Comparison of ENCODE assay signal across 22 cellular contexts in genomic region chr18:27942706-27943105, GRCh38.
DNase-seq lines count a peak whose midpoint lies in the region; FAIRE-seq and TF ChIP-seq lines count a peak whose summit lies in the region.
"Had no signal": no experiment of that assay in that cellular context is flagged by ENCODE, and none has a peak within 500 bp of the region (broad histone marks: within the 10 kb centered on the region; RNA-seq: fewer than 3 reads in every experiment).

No MANE protein-coding gene starts in this region.

- H3K27ac ChIP-seq in brain microvascular endothelial cell: no peak overlapping the region
- H3K27ac ChIP-seq in keratinocyte (ENCODE audit: control insufficient read depth, insufficient read depth, low read length): no peak overlapping the region
- H3K27ac ChIP-seq: ascending aorta, dorsolateral prefrontal cortex, esophagus muscularis mucosa, ovary, thoracic aorta had no signal

- H4K20me1 ChIP-seq in keratinocyte (ENCODE audit: control insufficient read depth, extremely low read depth, insufficient read depth, low read length): no peaks in the 10 kb centered on the region

- H3K36me3 ChIP-seq in brain microvascular endothelial cell (replicated peaks) (no peaks in the 10 kb centered on the region), keratinocyte (ENCODE audit: control insufficient read depth in 2 of 2, extremely low read depth in 1 of 2, insufficient read depth in 2 of 2, low read length in 2 of 2) (no peaks in the 10 kb centered on the region)
- H3K36me3 ChIP-seq: ascending aorta, esophagus muscularis mucosa, ovary, thoracic aorta had no signal

- DNase-seq in M059J (ENCODE audit: low read depth) (peak; percentile 85), brain microvascular endothelial cell (peak; percentile 69), keratinocyte (ENCODE audit: low read depth, low spot score) (no peak), NCI-H1048 (lab: John Stamatoyannopoulos, UW) (no peak), GM20000 (ENCODE audit: low spot score) (no peak), NCI-H1436 treated with DMSO at 0.1 percent for 48 hours (lab: John Stamatoyannopoulos, UW) (no peak)
- no peak for DNase-seq in activated effector memory CD4-positive, alpha-beta T cell treated with Interleukin-2 at 50 U/mL for 16 hours
- DNase-seq: activated CD4-positive, alpha-beta T cell treated with anti-CD3 and anti-CD28 coated beads for 4 hours; activated naive CD4-positive, alpha-beta T cell; C1 segment of cervical spinal cord; dorsolateral prefrontal cortex; NCI-H2107; NCI-H526; ovary; stimulated activated CD4-positive, alpha-beta T cell treated with anti-CD3 and anti-CD28 coated beads, Interleukin-4, amount 100 ng/mL, for 4 hours; stimulated activated CD8-positive, alpha-beta memory T cell treated with anti-CD3 and anti-CD28 coated beads, Interleukin-4, amount 100 ng/mL, for 48 hours; T1000 had no signal

- H3K9me1 ChIP-seq in keratinocyte (ENCODE audit: control insufficient read depth, extremely low read depth, insufficient read depth, low read length): no peaks in the 10 kb centered on the region

- no peaks in the 10 kb centered on the region for H3K9me3 ChIP-seq in keratinocyte (ENCODE audit: control insufficient read depth, low read depth, low read length)
- H3K9me3 ChIP-seq: ascending aorta, esophagus muscularis mucosa, ovary, thoracic aorta had no signal

- peak overlapping the region; percentile 52 for H2AFZ ChIP-seq in keratinocyte (ENCODE audit: control insufficient read depth, low read length)

- H3K79me2 ChIP-seq in keratinocyte (ENCODE audit: control insufficient read depth, insufficient read depth, low read length): no peaks in the 10 kb centered on the region

- TF ChIP-seq CTCF in brain microvascular endothelial cell (IDR thresholded peaks at IDR 0.05; ENCODE audit: low read depth, low read length, missing control alignments) (no peak), keratinocyte (optimal IDR thresholded peaks at IDR 0.05 in 1 of 3, IDR thresholded peaks at IDR 0.05 in 1 of 3, conservative IDR thresholded peaks at IDR 0.05 in 1 of 3; ENCODE audit: extremely low read depth in 1 of 3, insufficient read depth in 2 of 3, low read length in 3 of 3) (no peak), GM20000 (IDR thresholded peaks at IDR 0.05; ENCODE audit: extremely low read depth, missing control alignments) (no peak)

- dilution Hi-C loops in keratinocyte (cut with MboI; ENCODE audit: extremely low pct_ligation_motif_present, low sequenced_read_pairs): no loop called here

- H3K9ac ChIP-seq in keratinocyte (ENCODE audit: control insufficient read depth, extremely low read depth, insufficient read depth, low read length): no peak overlapping the region

- peak; percentile 69 for FAIRE-seq in keratinocyte (lab: Jason Lieb, UNC)
- FAIRE-seq: GM18507, H1 had no signal

- in situ Hi-C loops in brain microvascular endothelial cell (cut with HindIII; ENCODE audit: low pct_ligation_motif_present, low sequenced_read_pairs): no loop called here

- peaks cover 3% of the 10 kb centered on the region for H3K4me1 ChIP-seq in keratinocyte (ENCODE audit: control insufficient read depth, extremely low read depth, insufficient read depth, low read length)
- H3K4me1 ChIP-seq: ascending aorta, esophagus muscularis mucosa had no signal

- H3K27me3 ChIP-seq in brain microvascular endothelial cell (replicated peaks) (no peaks in the 10 kb centered on the region), keratinocyte (ENCODE audit: control insufficient read depth, extremely low read depth, insufficient read depth, low read length) (no peaks in the 10 kb centered on the region)
- H3K27me3 ChIP-seq: ascending aorta, dorsolateral prefrontal cortex, esophagus muscularis mucosa, ovary had no signal

- no peak overlapping the region for H3K4me2 ChIP-seq in keratinocyte (ENCODE audit: control insufficient read depth, extremely low read depth, insufficient read depth, low read depth, low read length)

- H3K4me3 ChIP-seq in brain microvascular endothelial cell (ENCODE audit: low read depth, low read length) (no peak overlapping the region), keratinocyte (ENCODE audit: control insufficient read depth in 2 of 3, extremely low read depth in 1 of 3, insufficient read depth in 2 of 3, low read depth in 1 of 3, low read length in 3 of 3) (no peak overlapping the region)
- H3K4me3 ChIP-seq: ascending aorta, dorsolateral prefrontal cortex, esophagus muscularis mucosa, ovary, thoracic aorta had no signal

Comparison
In these comparisons a context has a peak if more than half of its experiments do, and no peak if none do; other contexts are left out.
1. DNase-seq: peak in M059J (single experiment) and brain microvascular endothelial cell (single experiment); none in keratinocyte (single experiment), NCI-H1048 (single experiment), GM20000 (single experiment), activated effector memory CD4-positive, alpha-beta T cell treated with Interleukin-2 at 50 U/mL for 16 hours (single experiment) and NCI-H1436 treated with DMSO at 0.1 percent for 48 hours (single experiment).